8 cellular contexts compared by ENCODE assay signal in the genomic region with DNA sequence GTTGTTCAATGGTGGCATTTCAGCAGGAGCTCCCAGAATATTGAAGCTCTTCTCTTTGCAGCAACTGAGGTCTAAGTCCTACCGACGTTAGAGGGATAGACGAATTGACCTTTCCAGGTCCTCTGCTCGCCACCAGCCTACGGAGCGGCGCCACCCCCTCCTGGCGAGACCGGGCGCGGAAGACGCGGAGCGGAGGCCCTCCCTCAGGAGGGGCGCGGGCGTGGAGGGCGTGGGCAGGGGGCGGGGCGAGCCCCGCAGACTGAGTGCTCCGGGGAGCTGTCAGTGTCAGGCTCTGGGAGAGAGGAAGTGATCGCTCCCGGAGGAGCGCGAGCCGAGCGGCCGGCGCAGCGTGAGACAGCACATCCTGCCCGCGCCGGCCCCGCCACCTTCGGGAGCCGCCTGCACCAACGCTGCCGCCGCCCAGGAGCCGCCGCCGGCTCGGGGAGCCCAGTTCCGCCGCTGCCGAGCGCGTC. TPM values are rescaled to one million over a fixed set of nuclear protein-coding genes. Genes with fewer than 3 reads are reported as not detected.
DNase-seq lines count a peak whose midpoint lies in the region; FAIRE-seq and TF ChIP-seq lines count a peak whose summit lies in the region.

A gene (plus strand): TSS at position 257 of the 473 bp plus-strand sequence. CDS start 32,176 bp downstream, outside the sequence.

- H3K14ac ChIP-seq in H9 (ENCODE audit: insufficient read depth, low read length), result no peak within 1 kb of the TSS

- no peak within 1 kb of the TSS for H2BK20ac ChIP-seq in H9 (ENCODE audit: low read depth, low read length, poor library complexity, severe bottlenecking)

- no peak within 1 kb of the TSS for H3T11ph ChIP-seq in H9 (ENCODE audit: low read length)

- no peak within 1 kb of the TSS for H3K18ac ChIP-seq in H9 (ENCODE audit: insufficient read length, low read depth, low read length)

- H3K27me3 Mint-ChIP-seq in H9 (ENCODE audit: low read depth), result peaks cover 49% of the 10 kb centered on the region

- no peak within 1 kb of the TSS for H3K23ac ChIP-seq in H9 (ENCODE audit: insufficient read length, low read depth, low read length)

- peaks cover 5% of the 10 kb centered on the region; the same call in 1 of the 2 replicates for H3K4me1 ChIP-seq in H9 (ENCODE audit: insufficient read depth, low read length)
- peaks cover 11% of the 10 kb centered on the region for H3K4me1 ChIP-seq in SJSA1 (replicated peaks)
- peaks cover 0 to 2% of the 10 kb centered on the region in 2 donors for H3K4me1 ChIP-seq in kidney (ENCODE audit: control insufficient read depth in 1 of 2, insufficient read depth in 1 of 2, low read depth in 1 of 2, low read length in 2 of 2)
- no peaks in the 10 kb centered on the region for H3K4me1 ChIP-seq in smooth muscle cell (ENCODE audit: low read depth)

- H3K23me2 ChIP-seq in H9 (ENCODE audit: insufficient read length, low read depth, low read length, poor library complexity, severe bottlenecking), result peaks cover 9% of the 10 kb centered on the region

- TF ChIP-seq CTCF in GM12865 (IDR thresholded peaks at IDR 0.05; ENCODE audit: insufficient read depth, low read depth, low read length, missing control alignments) (no peak), H9 (conservative IDR thresholded peaks at IDR 0.05) (no peak), kidney (IDR thresholded peaks at IDR 0.05; ENCODE audit: borderline replicate concordance, extremely low read depth, insufficient read depth) (no peak), smooth muscle cell (IDR thresholded peaks at IDR 0.05; ENCODE audit: borderline replicate concordance, insufficient read depth, poor library complexity, severe bottlenecking) (no peak)

- H3K79me2 ChIP-seq in H9 (ENCODE audit: insufficient read depth, low read length) (no peaks in the 10 kb centered on the region), smooth muscle cell (ENCODE audit: low read depth) (no peaks in the 10 kb centered on the region)

- H3K36me3 ChIP-seq in SJSA1 (no peaks in the 10 kb centered on the region), kidney (ENCODE audit: control insufficient read depth in 1 of 2, insufficient read depth in 2 of 2, low read length in 2 of 2) (no peaks in the 10 kb centered on the region), smooth muscle cell (ENCODE audit: low read depth) (no peaks in the 10 kb centered on the region)

- no CpG with 5 or more reads among the region's 49 CpGs for WGBS in H9 (ENCODE audit: extremely low coverage, insufficient read length, low lambda C conversion rate)
- 8% methylated on average over 10 of the region's 49 CpGs for WGBS in smooth muscle cell (ENCODE audit: low lambda C conversion rate)

- H3K27me3 ChIP-seq in H9 (ENCODE audit: insufficient read depth, low read length), result peaks cover 4% of the 10 kb centered on the region; the same call in 1 of the 2 replicates
- H3K27me3 ChIP-seq in SJSA1 (replicated peaks), result 0 out of 2 replicates have a peak, but pooled peaks cover 3% of the 10 kb centered on the region
- H3K27me3 ChIP-seq in smooth muscle cell (ENCODE audit: low read depth), result no peaks in the 10 kb centered on the region

- H2BK15ac ChIP-seq in H9 (ENCODE audit: low read depth, low read length), result no peak within 1 kb of the TSS

- no peaks in the 10 kb centered on the region; a peak in 1 of 7 replicates for H3K36me3 Mint-ChIP-seq in H9 (ENCODE audit: insufficient read depth in 1 of 3, low read depth in 3 of 3)

- no peak within 1 kb of the TSS for H3K9ac ChIP-seq in H9 (ENCODE audit: extremely low read depth, insufficient read length, low read length)
- no peak within 1 kb of the TSS for H3K9ac ChIP-seq in kidney (ENCODE audit: low read length in 2 of 2)
- H3K9ac ChIP-seq in smooth muscle cell (ENCODE audit: low read depth), result no peak within 1 kb of the TSS

- H4K91ac ChIP-seq in H9 (ENCODE audit: insufficient read length, low read depth, low read length), result no peak within 1 kb of the TSS

- no peak within 1 kb of the TSS for H2AK5ac ChIP-seq in H9 (ENCODE audit: insufficient read length, low read length)

- H2BK5ac ChIP-seq in H9 (ENCODE audit: insufficient read length, low read length), result no peak within 1 kb of the TSS

- H4K8ac ChIP-seq in H9 (replicated peaks; ENCODE audit: insufficient read length, low read depth, low read length), result no peak within 1 kb of the TSS

- peak within 1 kb of the TSS; percentile 69 to 83 for H3K4me3 Mint-ChIP-seq in H9

- DNase-seq in GM12865 (ENCODE audit: low read depth), result peak; percentile 59
- DNase-seq in H9, result peak; percentile 65
- peak; percentile 69 for DNase-seq in LHCN-M2 (ENCODE audit: low read depth)
- peak; percentile 56 to 79 for DNase-seq in SJSA1 (ENCODE audit: low read depth in 1 of 2, low spot score in 2 of 2)
- DNase-seq in cerebellar cortex (ENCODE audit: low spot score), result peak; percentile 65
- DNase-seq in kidney, result peak; percentile 86
- DNase-seq in smooth muscle cell (lab: John Stamatoyannopoulos, UW; ENCODE audit: unreplicated experiment), result peak; percentile 5
- DNase-seq in activated CD4-positive, CD25-positive, alpha-beta regulatory T cell (lab: John Stamatoyannopoulos, UW), result no peak

- no peak within 1 kb of the TSS for H3K27ac ChIP-seq in H9 (ENCODE audit: insufficient read length, low read depth, low read length)
- H3K27ac ChIP-seq in SJSA1, result no peak within 1 kb of the TSS
- H3K27ac ChIP-seq in kidney (ENCODE audit: low read depth in 2 of 2, low read length in 2 of 2), result no peak within 1 kb of the TSS
- H3K27ac ChIP-seq in smooth muscle cell (ENCODE audit: low read depth), result no peak within 1 kb of the TSS

- peaks cover 3% of the 10 kb centered on the region for H3F3A ChIP-seq in smooth muscle cell (ENCODE audit: low read depth)

- FAIRE-seq in kidney (lab: Jason Lieb, UNC), result no peak

- no peaks in the 10 kb centered on the region for H4K20me1 ChIP-seq in H9 (ENCODE audit: control insufficient read depth, insufficient read depth, insufficient read length)
- no peaks in the 10 kb centered on the region for H4K20me1 ChIP-seq in smooth muscle cell (ENCODE audit: low read depth)

- H3K9me3 ChIP-seq in H9 (ENCODE audit: control insufficient read depth, low read depth, low read length), result no peaks in the 10 kb centered on the region
- no peaks in the 10 kb centered on the region for H3K9me3 ChIP-seq in SJSA1 (replicated peaks)
- no peaks in the 10 kb centered on the region for H3K9me3 ChIP-seq in kidney (ENCODE audit: control insufficient read depth in 1 of 2, low read length in 2 of 2)
- no peaks in the 10 kb centered on the region for H3K9me3 ChIP-seq in smooth muscle cell (replicated peaks; ENCODE audit: low read depth)

- H3K9me3 Mint-ChIP-seq in H9, result no peaks in the 10 kb centered on the region

- H3K4me1 Mint-ChIP-seq in H9, result peaks cover 11 to 18% of the 10 kb centered on the region in 2 experiments

- H2AFZ ChIP-seq in H9 (ENCODE audit: low read length) (no peak within 1 kb of the TSS), smooth muscle cell (ENCODE audit: low read depth) (peak within 1 kb of the TSS; percentile 94)

- no peak within 1 kb of the TSS for H2BK12ac ChIP-seq in H9 (ENCODE audit: insufficient read length, low read depth, low read length)

- H3K4me3 ChIP-seq in GM12865 (ENCODE audit: low read depth, low read length) (peak within 1 kb of the TSS; percentile 1; the same call in 1 of the 2 replicates), SJSA1 (peak within 1 kb of the TSS; percentile 58), kidney (ENCODE audit: low read length in 2 of 2) (peak within 1 kb of the TSS; percentile 60 to 66), smooth muscle cell (peak within 1 kb of the TSS; percentile 69)

- H3K79me1 ChIP-seq in H9 (ENCODE audit: insufficient read depth, low read depth, low read length, poor library complexity, severe bottlenecking), result no peaks in the 10 kb centered on the region

- H3K56ac ChIP-seq in H9 (ENCODE audit: insufficient read length, low read depth, low read length), result no peak within 1 kb of the TSS

- H3K4me2 ChIP-seq in H9 (ENCODE audit: insufficient read depth, insufficient read length, low read length) (peak within 1 kb of the TSS; percentile 63), smooth muscle cell (peak within 1 kb of the TSS; percentile 99)

- H4K5ac ChIP-seq in H9 (ENCODE audit: insufficient read length, low read depth, low read length), result no peak within 1 kb of the TSS

- no peak within 1 kb of the TSS for H3K4ac ChIP-seq in H9 (ENCODE audit: low read depth, low read length)

- intact Hi-C loops in kidney (cut with DNase I), result no loop called here

- no peak within 1 kb of the TSS for H2BK120ac ChIP-seq in H9 (ENCODE audit: low read depth, low read length, poor library complexity, severe bottlenecking)

- H3K27ac Mint-ChIP-seq in H9, result no peak within 1 kb of the TSS

RNA-seq across cellular contexts. Expression of the gene that starts here (rescaled TPM):
- total RNA-seq in H9 (2021) (3.2 TPM in 2 replicates), LHCN-M2 (2014; rRNA removed) (1.1 and 2.2 TPM in 2 replicates), kidney (2.6 TPM), smooth muscle cell (1.1 and 3.3 TPM in 2 replicates)
- 3.9 TPM for polyA plus RNA-seq in LHCN-M2 (2012)
- total RNA-seq in SJSA1 (2014; rRNA removed; shearing (Covaris generic)), result 3.9 and 6.2 TPM in 2 replicates
- polyA plus RNA-seq in kidney (ENCODE audit: insufficient read depth, low read depth, low replicate concordance) (2.3 TPM), smooth muscle cell (2.0 and 2.4 TPM in 2 replicates)

Comparison
In these comparisons a context has a peak if more than half of its experiments do, and no peak if none do; other contexts are left out.
1. DNase-seq: peak in GM12865 (single experiment), H9 (single experiment), LHCN-M2 (single experiment), SJSA1 (2 of 2), cerebellar cortex (single experiment), kidney (single experiment) and smooth muscle cell (single experiment); none in activated CD4-positive, CD25-positive, alpha-beta regulatory T cell (0 of 4).
2. H3K4me3 ChIP-seq: peak in every context shown above with its lines; median percentile 69 in smooth muscle cell; 63 in kidney; 58 in SJSA1; 1 in GM12865.